ENCODE assay signal across 22 cellular contexts in genomic region chr1:87154351-87154750, GRCh38.
DNase-seq lines count a peak whose midpoint lies in the region; ATAC-seq and TF ChIP-seq lines count a peak whose summit lies in the region.
"Had no signal": no experiment of that assay in that cellular context is flagged by ENCODE, and none has a peak within 500 bp of the region (broad histone marks: within the 10 kb centered on the region; RNA-seq: fewer than 3 reads in every experiment).

No MANE protein-coding gene starts in this region.

- TF ChIP-seq CTCF in SK-N-SH (IDR thresholded peaks at IDR 0.05), result no peak
- no peak for TF ChIP-seq CTCF in endodermal cell (conservative IDR thresholded peaks at IDR 0.05)
- no peak for TF ChIP-seq CTCF in suprapubic skin (IDR thresholded peaks at IDR 0.05)

- H3K27ac ChIP-seq in SK-N-SH (ENCODE audit: low read depth in 2 of 2, low read length in 1 of 2) (no peak overlapping the region), endodermal cell (ENCODE audit: low read depth, low read length) (peak overlapping the region; percentile 73), suprapubic skin (peak overlapping the region; percentile 4)
- H3K27ac ChIP-seq: ascending aorta, GM23248, hepatocyte had no signal

- no peaks in the 10 kb centered on the region for H3K9me3 Mint-ChIP-seq in endodermal cell
- H3K9me3 Mint-ChIP-seq: activated naive CD4-positive, alpha-beta T cell treated with anti-CD3 and anti-CD28 coated beads, Interleukin-2, amount 50 U/mL, for 24 hours; stimulated activated naive B cell treated with anti-CD40 and anti-IgM and Interleukin-4, amounts not matched to agents 10 μg/mL and 1 μg/mL and 100 μg/mL, for 72 hours had no signal

- H3K4me2 ChIP-seq in SK-N-SH, result no peak overlapping the region
- H3K4me2 ChIP-seq: hepatocyte had no signal

- no peak overlapping the region for H3K4me3 Mint-ChIP-seq in endodermal cell
- H3K4me3 Mint-ChIP-seq: activated CD8-positive, alpha-beta T cell treated with anti-CD3 and anti-CD28 coated beads, Interleukin-2, amount 10 ng/mL, durations not matched to agents 7 days and 5 days; activated naive CD4-positive, alpha-beta T cell treated with anti-CD3 and anti-CD28 coated beads, Interleukin-2, amount 50 U/mL, for 24 hours; stimulated activated naive B cell treated with anti-CD40 and anti-IgM and Interleukin-4, amounts not matched to agents 10 μg/mL and 1 μg/mL and 100 μg/mL, for 72 hours had no signal

- no peak for TF ChIP-seq POLR2A in suprapubic skin (IDR thresholded peaks at IDR 0.05)

- no peaks in the 10 kb centered on the region for H4K20me1 ChIP-seq in SK-N-SH (ENCODE audit: insufficient read depth)

- TF ChIP-seq RAD21 in SK-N-SH (IDR thresholded peaks at IDR 0.05; ENCODE audit: low read length), result no peak

- DNase-seq in SK-N-SH, result peak; percentile 34
- DNase-seq in NCI-H748 treated with DMSO at 0.1 percent for 48 hours (lab: John Stamatoyannopoulos, UW), result peak; percentile 34
- DNase-seq in endodermal cell, result no peak
- no peak for DNase-seq in suprapubic skin (ENCODE audit: low spot score in 2 of 2)
- DNase-seq in SIG-M5 treated with dmso at 0.1 percent for 504 hours (lab: John Stamatoyannopoulos, UW; ENCODE audit: unreplicated experiment), result no peak
- DNase-seq: activated CD8-positive, alpha-beta T cell treated with anti-CD3 and anti-CD28 coated beads, Interleukin-2, amount 10 ng/mL, durations not matched to agents 7 days and 5 days; activated T-cell treated with anti-CD3 and anti-CD28 coated beads, Interleukin-2, amount 50 U/mL, for 48 hours; Caco-2; GM23248; KG1; NCI-H524; SIG-M5; stimulated activated naive B cell treated with anti-CD40 and anti-IgM and Interleukin-4, amounts not matched to agents 10 μg/mL and 1 μg/mL and 100 μg/mL, for 72 hours had no signal

- no peak overlapping the region for H3K27ac Mint-ChIP-seq in endodermal cell
- H3K27ac Mint-ChIP-seq: activated CD8-positive, alpha-beta T cell treated with anti-CD3 and anti-CD28 coated beads, Interleukin-2, amount 10 ng/mL, durations not matched to agents 7 days and 5 days; activated naive CD4-positive, alpha-beta T cell treated with anti-CD3 and anti-CD28 coated beads, Interleukin-2, amount 50 U/mL, for 24 hours; stimulated activated naive B cell treated with anti-CD40 and anti-IgM and Interleukin-4, amounts not matched to agents 10 μg/mL and 1 μg/mL and 100 μg/mL, for 72 hours had no signal

- CTCF ChIA-PET in SK-N-SH (lab: Yijun Ruan, JAX), result no interaction called here

- peaks cover 10% of the 10 kb centered on the region; the same call in 1 of the 2 replicates for H3K27me3 ChIP-seq in SK-N-SH (ENCODE audit: insufficient read depth)
- H3K27me3 ChIP-seq in endodermal cell (ENCODE audit: control insufficient read depth, insufficient read depth, low read length, poor library complexity, severe bottlenecking), result peaks cover 56% of the 10 kb centered on the region
- H3K27me3 ChIP-seq in suprapubic skin, result no peaks in the 10 kb centered on the region
- H3K27me3 ChIP-seq: ascending aorta, hepatocyte, tibial nerve had no signal

- H3K4me1 Mint-ChIP-seq in endodermal cell, result peaks cover 14% of the 10 kb centered on the region

- 94% methylated on average over 8 of the region's 10 CpGs for WGBS in SK-N-SH (ENCODE audit: low lambda C conversion rate)
- 92 to 94% methylated on average over 8 to 10 of the region's 10 CpGs for WGBS in endodermal cell (ENCODE audit: insufficient coverage in 1 of 2, insufficient read length in 1 of 2), 2 experiments
- 58% methylated on average over 10 of the region's 10 CpGs for WGBS in suprapubic skin

- POLR2A ChIA-PET in SK-N-SH (lab: Yijun Ruan, JAX), result no interaction called here

- no peaks in the 10 kb centered on the region for H3K79me2 ChIP-seq in SK-N-SH (ENCODE audit: insufficient read depth)
- H3K79me2 ChIP-seq: hepatocyte had no signal

- no peaks in the 10 kb centered on the region for H3K36me3 ChIP-seq in SK-N-SH (replicated peaks in 1 of 2; ENCODE audit: control insufficient read depth in 1 of 2, insufficient read depth in 2 of 2, low read length in 1 of 2)
- H3K36me3 ChIP-seq in endodermal cell (ENCODE audit: control insufficient read depth, insufficient read depth, low read length), result no peaks in the 10 kb centered on the region
- no peaks in the 10 kb centered on the region for H3K36me3 ChIP-seq in suprapubic skin
- H3K36me3 ChIP-seq: ascending aorta, tibial nerve had no signal

- peaks cover 41% of the 10 kb centered on the region for H3K27me3 Mint-ChIP-seq in endodermal cell (ENCODE audit: insufficient read depth)

- H3K9me2 ChIP-seq in SK-N-SH, result no peaks in the 10 kb centered on the region

- H3K4me3 ChIP-seq in SK-N-SH (ENCODE audit: low read depth in 2 of 2, low read length in 1 of 2) (no peak overlapping the region), endodermal cell (ENCODE audit: low read length) (no peak overlapping the region), suprapubic skin (no peak overlapping the region)
- H3K4me3 ChIP-seq: ascending aorta, GM23248, hepatocyte, lung, tibial nerve had no signal

- H3K4me1 ChIP-seq in SK-N-SH (ENCODE audit: control insufficient read depth in 1 of 2, insufficient read depth in 2 of 2, low read depth in 1 of 2, low read length in 1 of 2), result peaks cover 9 to 16% of the 10 kb centered on the region in 2 experiments; a peak in 3 of 4 replicates
- H3K4me1 ChIP-seq in endodermal cell (ENCODE audit: control insufficient read depth, insufficient read depth, low read length), result peaks cover 4% of the 10 kb centered on the region
- H3K4me1 ChIP-seq in suprapubic skin, result peaks cover 25% of the 10 kb centered on the region
- H3K4me1 ChIP-seq: Caco-2 had no signal

- no peaks in the 10 kb centered on the region for H3K36me3 Mint-ChIP-seq in endodermal cell (ENCODE audit: low read depth)
- H3K36me3 Mint-ChIP-seq: activated naive CD4-positive, alpha-beta T cell treated with anti-CD3 and anti-CD28 coated beads, Interleukin-2, amount 50 U/mL, for 24 hours; stimulated activated naive B cell treated with anti-CD40 and anti-IgM and Interleukin-4, amounts not matched to agents 10 μg/mL and 1 μg/mL and 100 μg/mL, for 72 hours had no signal

- ATAC-seq in SK-N-SH treated with all-trans-retinoic acid at 6 μM for 48 hours (no peak), HG03175 (IDR thresholded peaks at IDR 0.05; ENCODE audit: unreplicated experiment) (no peak), GM21723 (IDR thresholded peaks at IDR 0.05; ENCODE audit: unreplicated experiment) (no peak)
- ATAC-seq: activated CD8-positive, alpha-beta T cell treated with anti-CD3 and anti-CD28 coated beads, Interleukin-2, amount 10 ng/mL, durations not matched to agents 7 days and 5 days; right cardiac atrium; stimulated activated naive B cell treated with anti-CD40 and anti-IgM and Interleukin-4, amounts not matched to agents 10 μg/mL and 1 μg/mL and 100 μg/mL, for 72 hours had no signal

- H3K9ac ChIP-seq in SK-N-SH (no peak overlapping the region), endodermal cell (ENCODE audit: extremely low read depth, low read length, poor library complexity, severe bottlenecking) (no peak overlapping the region)
- H3K9ac ChIP-seq: GM23248 had no signal

- H3F3A ChIP-seq in SK-N-SH (replicated peaks; ENCODE audit: insufficient read depth), result no peaks in the 10 kb centered on the region

- no peak overlapping the region for H2AFZ ChIP-seq in SK-N-SH (ENCODE audit: low read depth)
- H2AFZ ChIP-seq: GM23248, hepatocyte had no signal

- H3K9me3 ChIP-seq in SK-N-SH, result no peaks in the 10 kb centered on the region
- H3K9me3 ChIP-seq in endodermal cell (ENCODE audit: control insufficient read depth, low read length), result no peaks in the 10 kb centered on the region
- no peaks in the 10 kb centered on the region for H3K9me3 ChIP-seq in suprapubic skin
- H3K9me3 ChIP-seq: ascending aorta, Caco-2, tibial nerve had no signal

- TF ChIP-seq EP300 in SK-N-SH (IDR thresholded peaks at IDR 0.05; ENCODE audit: borderline replicate concordance in 1 of 2, low read depth in 1 of 2, low read length in 1 of 2), result no peak
- TF ChIP-seq EP300 in suprapubic skin (IDR thresholded peaks at IDR 0.05), result no peak

TF ChIP-seq in SK-N-SH, 30 proteins besides CTCF, POLR2A, EP300 and RAD21 (continues in another document):
- TF ChIP-seq, protein P1, sequence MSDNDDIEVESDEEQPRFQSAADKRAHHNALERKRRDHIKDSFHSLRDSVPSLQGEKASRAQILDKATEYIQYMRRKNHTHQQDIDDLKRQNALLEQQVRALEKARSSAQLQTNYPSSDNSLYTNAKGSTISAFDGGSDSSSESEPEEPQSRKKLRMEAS (IDR thresholded peaks at IDR 0.05; ENCODE audit: low read depth), result no peak
- TF ChIP-seq POLR2AphosphoS5 (IDR thresholded peaks at IDR 0.05; ENCODE audit: low read depth, low read length) (no peak), SMC3 (IDR thresholded peaks at IDR 0.05; ENCODE audit: low read depth, low read length) (no peak), GABPA (IDR thresholded peaks at IDR 0.05; ENCODE audit: low read depth) (no peak), EZH2phosphoT487 (IDR thresholded peaks at IDR 0.05; ENCODE audit: borderline replicate concordance, low read depth) (no peak), ELF1 (IDR thresholded peaks at IDR 0.05) (no peak)
- TF ChIP-seq, protein P2, sequence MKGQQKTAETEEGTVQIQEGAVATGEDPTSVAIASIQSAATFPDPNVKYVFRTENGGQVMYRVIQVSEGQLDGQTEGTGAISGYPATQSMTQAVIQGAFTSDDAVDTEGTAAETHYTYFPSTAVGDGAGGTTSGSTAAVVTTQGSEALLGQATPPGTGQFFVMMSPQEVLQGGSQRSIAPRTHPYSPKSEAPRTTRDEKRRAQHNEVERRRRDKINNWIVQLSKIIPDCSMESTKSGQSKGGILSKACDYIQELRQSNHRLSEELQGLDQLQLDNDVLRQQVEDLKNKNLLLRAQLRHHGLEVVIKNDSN (IDR thresholded peaks at IDR 0.05; ENCODE audit: borderline replicate concordance, low read depth), result no peak

TF ChIP-seq in SK-N-SH treated with all-trans-retinoic acid at 6 μM for 48 hours, 23 proteins besides CTCF, POLR2A, EP300 and RAD21:
- no peak for TF ChIP-seq ESRRG (CRISPR knock-in tag; IDR thresholded peaks at IDR 0.05)
- TF ChIP-seq ZFP3 (CRISPR knock-in tag; IDR thresholded peaks at IDR 0.05), result no peak
TF ChIP-seq in SK-N-SH treated with all-trans-retinoic acid at 6 μM for 48 hours: peak in this region for 0.

Comparison
In these comparisons a context has a peak if more than half of its experiments do, and no peak if none do; other contexts are left out.
1. DNase-seq: peak in SK-N-SH (single experiment) and NCI-H748 treated with DMSO at 0.1 percent for 48 hours (single experiment); none in endodermal cell (single experiment), suprapubic skin (0 of 2) and SIG-M5 treated with dmso at 0.1 percent for 504 hours (single experiment).
2. H3K27ac ChIP-seq: peak in endodermal cell (single experiment) and suprapubic skin (single experiment); none in SK-N-SH (0 of 2).